ENCODE assay signal across 28 cellular contexts in the genomic region with DNA sequence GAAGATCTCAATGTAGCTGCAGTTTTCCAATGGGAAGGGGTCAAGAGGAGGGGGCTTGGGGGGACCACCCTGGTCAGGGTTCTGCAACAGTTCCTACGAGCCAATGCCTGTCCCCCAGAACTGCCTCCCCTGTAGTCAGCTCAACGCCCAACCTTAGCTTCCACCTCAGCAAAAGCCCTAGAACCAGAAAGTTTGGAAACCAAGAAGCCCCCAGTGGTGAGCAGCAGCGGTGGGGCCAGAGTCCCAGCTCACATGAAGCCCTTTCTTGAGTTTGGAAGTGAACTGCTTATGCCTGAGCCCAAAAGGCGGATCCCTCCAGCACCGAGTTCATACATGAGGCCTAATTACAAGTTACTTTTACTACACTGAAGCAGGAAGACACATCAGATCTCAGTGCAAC.
DNase-seq lines count a peak whose midpoint lies in the region; ATAC-seq and TF ChIP-seq lines count a peak whose summit lies in the region.
"Had no signal": no experiment of that assay in that cellular context is flagged by ENCODE, and none has a peak within 500 bp of the region (broad histone marks: within the 10 kb centered on the region; RNA-seq: fewer than 3 reads in every experiment).

No MANE protein-coding gene starts in this region.

- no peak overlapping the region for H2BK120ac ChIP-seq in neuronal stem cell (ENCODE audit: low read depth, low read length)

- H3K36me3 ChIP-seq in DND-41 (ENCODE audit: insufficient read depth, low read length) = peaks cover 76% of the 10 kb centered on the region
- H3K36me3 ChIP-seq in neuronal stem cell (replicated peaks in 1 of 2; ENCODE audit: control insufficient read depth in 2 of 2, insufficient read depth in 2 of 2, low read length in 2 of 2) = peaks cover 1 to 3% of the 10 kb centered on the region in 2 donors
- no peaks in the 10 kb centered on the region for H3K36me3 ChIP-seq in Caco-2 (ENCODE audit: control insufficient read depth, insufficient read depth, low read length)
- no peaks in the 10 kb centered on the region for H3K36me3 ChIP-seq in tibial nerve
- H3K36me3 ChIP-seq: thyroid gland had no signal

- H2AFZ ChIP-seq in DND-41 (ENCODE audit: low read depth, low read length) = no peak overlapping the region
- no peak overlapping the region for H2AFZ ChIP-seq in neuronal stem cell (ENCODE audit: low read length)
- H2AFZ ChIP-seq: GM23248 had no signal

- H3K9me3 Mint-ChIP-seq in Caco-2 (ENCODE audit: unreplicated experiment) = peaks cover 10% of the 10 kb centered on the region
- H3K9me3 Mint-ChIP-seq: stimulated activated memory B cell treated with anti-CD40 and anti-IgM and Interleukin-4, amounts not matched to agents 10 μg/mL and 1 μg/mL and 100 μg/mL, for 72 hours had no signal

- no peak for TF ChIP-seq CTCF in DND-41 (IDR thresholded peaks at IDR 0.05; ENCODE audit: borderline replicate concordance, extremely low read depth, low read length, poor library complexity, severe bottlenecking)
- no peak for TF ChIP-seq CTCF in Caco-2 (IDR thresholded peaks at IDR 0.05; ENCODE audit: insufficient read depth in 1 of 2, low read depth in 1 of 2, low read length in 1 of 2, severe bottlenecking in 1 of 2, unreplicated experiment in 1 of 2)
- no peak for TF ChIP-seq CTCF in tibial nerve (IDR thresholded peaks at IDR 0.05)

- H3K23ac ChIP-seq in neuronal stem cell (ENCODE audit: low read depth, low read length, poor library complexity) = no peak overlapping the region

- H2BK5ac ChIP-seq in neuronal stem cell (ENCODE audit: low read length) = no peak overlapping the region

- H3K27me3 Mint-ChIP-seq in T-helper 17 cell (no peaks in the 10 kb centered on the region), Caco-2 (ENCODE audit: insufficient read depth, unreplicated experiment) (no peaks in the 10 kb centered on the region)
- H3K27me3 Mint-ChIP-seq: activated CD4-positive, alpha-beta T cell treated with anti-CD3 and anti-CD28 coated beads for 36 hours; activated CD8-positive, alpha-beta T cell treated with anti-CD3 and anti-CD28 coated beads for 36 hours; activated naive CD8-positive, alpha-beta T cell; stimulated activated memory B cell treated with anti-CD40 and anti-IgM and Interleukin-4, amounts not matched to agents 10 μg/mL and 1 μg/mL and 100 μg/mL, for 72 hours had no signal

- peak overlapping the region; percentile 13 for H3K18ac ChIP-seq in neuronal stem cell (ENCODE audit: low read length)

- no peak for TF ChIP-seq EP300 in tibial nerve (IDR thresholded peaks at IDR 0.05)

- H4K20me1 ChIP-seq in DND-41 (ENCODE audit: insufficient read depth, low read length) = peaks cover 99% of the 10 kb centered on the region

- peaks cover 54% of the 10 kb centered on the region for H3K4me1 Mint-ChIP-seq in T-helper 17 cell
- H3K4me1 Mint-ChIP-seq in Caco-2 (ENCODE audit: low read depth, unreplicated experiment) = no peaks in the 10 kb centered on the region

- no peak overlapping the region for H3K14ac ChIP-seq in neuronal stem cell (ENCODE audit: low read length)

- H3K27me3 ChIP-seq in DND-41 (ENCODE audit: insufficient read depth, low read length, poor library complexity) (no peaks in the 10 kb centered on the region), neuronal stem cell (ENCODE audit: control insufficient read depth in 3 of 3, insufficient read depth in 3 of 3, low read depth in 1 of 3, low read length in 3 of 3) (no peaks in the 10 kb centered on the region), Caco-2 (replicated peaks; ENCODE audit: control insufficient read depth, insufficient read depth, low read length) (no peaks in the 10 kb centered on the region), tibial nerve (no peaks in the 10 kb centered on the region)
- H3K27me3 ChIP-seq: thyroid gland had no signal

- H3K4me3 Mint-ChIP-seq in T-helper 17 cell (no peak overlapping the region), Caco-2 (ENCODE audit: unreplicated experiment) (no peak overlapping the region)
- H3K4me3 Mint-ChIP-seq: activated CD4-positive, alpha-beta T cell treated with anti-CD3 and anti-CD28 coated beads for 36 hours; activated CD8-positive, alpha-beta T cell treated with anti-CD3 and anti-CD28 coated beads for 36 hours; activated naive CD8-positive, alpha-beta T cell; stimulated activated memory B cell treated with anti-CD40 and anti-IgM and Interleukin-4, amounts not matched to agents 10 μg/mL and 1 μg/mL and 100 μg/mL, for 72 hours had no signal

- no peak overlapping the region for H4K8ac ChIP-seq in neuronal stem cell (ENCODE audit: low read depth, low read length)

- DNase-seq in DND-41 (no peak), T-helper 17 cell (no peak), neuronal stem cell (ENCODE audit: low spot score) (no peak), substantia nigra (lab: John Stamatoyannopoulos, UW) (no peak), GM03348 (ENCODE audit: low spot score) (no peak), Caco-2 (no peak), tibial nerve (ENCODE audit: low spot score in 2 of 2) (no peak)
- DNase-seq: activated CD4-positive, alpha-beta T cell treated with anti-CD3 and anti-CD28 coated beads for 36 hours; activated CD8-positive, alpha-beta T cell treated with anti-CD3 and anti-CD28 coated beads for 36 hours; activated effector memory CD4-positive, alpha-beta T cell treated with anti-CD3 and anti-CD28 coated beads, Interleukin-2, amount 50 U/mL, for 16 hours; activated T-cell treated with anti-CD3 and anti-CD28 coated beads, Interleukin-2, amount 50 U/mL, for 1 hour; anterior cingulate cortex; C1 segment of cervical spinal cord; DMS79 treated with DMSO at 0.1 percent for 48 hours; effector CD8-positive, alpha-beta T cell; GM23248; IMR-90; NCI-H1436 treated with DMSO at 0.1 percent for 48 hours; NCI-H2107; NCI-H446; NCI-H748 treated with DMSO at 0.1 percent for 48 hours; SIG-M5; SW 1271; T-helper 9 cell; thyroid gland had no signal

- H2BK15ac ChIP-seq in neuronal stem cell (ENCODE audit: low read length) = no peak overlapping the region

- H3K79me1 ChIP-seq in neuronal stem cell (ENCODE audit: low read depth, low read length) = peaks cover 10% of the 10 kb centered on the region

- H3K4me1 ChIP-seq in DND-41 (ENCODE audit: insufficient read depth, low read length) (peaks cover 55% of the 10 kb centered on the region), neuronal stem cell (ENCODE audit: control insufficient read depth in 2 of 2, insufficient read depth in 1 of 2, low read depth in 1 of 2, low read length in 2 of 2) (peaks cover 7 to 10% of the 10 kb centered on the region in 2 donors), Caco-2 (no peaks in the 10 kb centered on the region), tibial nerve (peaks cover 0 to 44% (median 0%) of the 10 kb centered on the region in 4 donors)

- WGBS in neuronal stem cell (ENCODE audit: extremely low coverage in 2 of 2, insufficient read length in 2 of 2, insufficient replicate concordance in 1 of 2), 2 donors = no CpG with 5 or more reads among the region's 5 CpGs
- WGBS in tibial nerve, 2 donors = 87 to 88% methylated on average over 5 of the region's 5 CpGs

- ATAC-seq in DND-41 (ENCODE audit: insufficient read depth, low read depth) (peak; percentile 38; the same call in 2 of the 3 replicates), T-helper 17 cell (no peak)
- ATAC-seq: activated CD4-positive, alpha-beta T cell treated with anti-CD3 and anti-CD28 coated beads for 36 hours; activated CD8-positive, alpha-beta T cell treated with anti-CD3 and anti-CD28 coated beads for 36 hours; stimulated activated memory B cell treated with anti-CD40 and anti-IgM and Interleukin-4, amounts not matched to agents 10 μg/mL and 1 μg/mL and 100 μg/mL, for 72 hours had no signal

- H3K9me3 ChIP-seq in DND-41 (ENCODE audit: insufficient read depth, low read length, severe bottlenecking) = no peaks in the 10 kb centered on the region
- no peaks in the 10 kb centered on the region for H3K9me3 ChIP-seq in T-helper 17 cell (ENCODE audit: control insufficient read depth, low read length, poor library complexity, severe bottlenecking)
- peaks cover 2 to 6% of the 10 kb centered on the region in 2 donors for H3K9me3 ChIP-seq in neuronal stem cell (replicated peaks in 1 of 2; ENCODE audit: control insufficient read depth in 2 of 2, insufficient read depth in 1 of 2, low read depth in 1 of 2, low read length in 2 of 2)
- no peaks in the 10 kb centered on the region for H3K9me3 ChIP-seq in Caco-2
- H3K9me3 ChIP-seq in tibial nerve = no peaks in the 10 kb centered on the region
- H3K9me3 ChIP-seq: thyroid gland had no signal

- peaks cover 100% of the 10 kb centered on the region for H3K79me2 ChIP-seq in DND-41 (ENCODE audit: insufficient read depth, low read length)

- H3K27ac Mint-ChIP-seq in T-helper 17 cell (peak overlapping the region; percentile 54), Caco-2 (ENCODE audit: unreplicated experiment) (no peak overlapping the region)
- H3K27ac Mint-ChIP-seq: activated CD4-positive, alpha-beta T cell treated with anti-CD3 and anti-CD28 coated beads for 36 hours; activated CD8-positive, alpha-beta T cell treated with anti-CD3 and anti-CD28 coated beads for 36 hours; activated naive CD8-positive, alpha-beta T cell; stimulated activated memory B cell treated with anti-CD40 and anti-IgM and Interleukin-4, amounts not matched to agents 10 μg/mL and 1 μg/mL and 100 μg/mL, for 72 hours had no signal

- BruUV-seq in Caco-2 (replicated peaks; lab: Mats Ljungman, UMichigan) = no TSS peak

- H3K4me3 ChIP-seq in DND-41 (ENCODE audit: low read depth in 1 of 2, low read length in 2 of 2) (no peak overlapping the region), neuronal stem cell (ENCODE audit: low read length in 2 of 2) (no peak overlapping the region), Caco-2 (ENCODE audit: low read depth, low read length) (no peak overlapping the region), tibial nerve (no peak overlapping the region)
- H3K4me3 ChIP-seq: GM23248, thyroid gland had no signal

- no peak overlapping the region for H3K27ac ChIP-seq in DND-41 (ENCODE audit: low read length)
- no peak overlapping the region for H3K27ac ChIP-seq in neuronal stem cell (replicated peaks; ENCODE audit: low read length)
- peak overlapping the region; percentile 26 for H3K27ac ChIP-seq in substantia nigra (ENCODE audit: low read depth, low read length, poor library complexity, severe bottlenecking)
- no peak overlapping the region for H3K27ac ChIP-seq in tibial nerve
- H3K27ac ChIP-seq: epithelial cell of prostate, GM23248, thyroid gland had no signal

- TF ChIP-seq POLR2A in tibial nerve (IDR thresholded peaks at IDR 0.05) = no peak

- intact Hi-C loops in Caco-2 (cut with micrococcal nuclease; ENCODE audit: unreplicated experiment) = no loop called here

- POLR2A ChIA-PET in Caco-2 (lab: Charles Lee) = no interaction called here

- H3K4me2 ChIP-seq in DND-41 (ENCODE audit: insufficient read depth, low read length) = no peak overlapping the region
- no peak overlapping the region for H3K4me2 ChIP-seq in neuronal stem cell (ENCODE audit: insufficient read depth, low read length, poor library complexity, severe bottlenecking)

- H2BK12ac ChIP-seq in neuronal stem cell (ENCODE audit: low read length) = no peak overlapping the region

- no peak overlapping the region for H3K9ac ChIP-seq in DND-41 (ENCODE audit: low read depth, low read length)
- H3K9ac ChIP-seq in neuronal stem cell (ENCODE audit: low read depth, low read length, poor library complexity) = no peak overlapping the region
- H3K9ac ChIP-seq: GM23248 had no signal

- no peak overlapping the region for H3K4ac ChIP-seq in neuronal stem cell (ENCODE audit: low read length)

- H3K36me3 Mint-ChIP-seq in T-helper 17 cell (ENCODE audit: low read depth) (no peaks in the 10 kb centered on the region), Caco-2 (ENCODE audit: insufficient read depth, unreplicated experiment) (no peaks in the 10 kb centered on the region)
- H3K36me3 Mint-ChIP-seq: stimulated activated memory B cell treated with anti-CD40 and anti-IgM and Interleukin-4, amounts not matched to agents 10 μg/mL and 1 μg/mL and 100 μg/mL, for 72 hours had no signal

- CTCF ChIA-PET in Caco-2 (lab: Charles Lee) = no interaction called here

- H4K91ac ChIP-seq in neuronal stem cell (ENCODE audit: low read depth, low read length, poor library complexity) = no peak overlapping the region

- H2AK5ac ChIP-seq in neuronal stem cell (ENCODE audit: low read depth, low read length) = no peak overlapping the region
